ENCODE assay signal across 8 cellular contexts in genomic region chr18:47149457-47150028, GRCh38. TPM values are rescaled to one million over a fixed set of nuclear protein-coding genes. Genes with fewer than 3 reads are reported as not detected.
DNase-seq lines count a peak whose midpoint lies in the region; ATAC-seq and TF ChIP-seq lines count a peak whose summit lies in the region.

No MANE protein-coding gene starts in this region.

- peak overlapping the region; percentile 86 for H3K9ac ChIP-seq in neural cell (ENCODE audit: low read length)

- no peaks in the 10 kb centered on the region for H4K20me1 ChIP-seq in neural cell (ENCODE audit: insufficient read depth)

- ATAC-seq in GM21576 (IDR thresholded peaks at IDR 0.05; ENCODE audit: unreplicated experiment), result no peak
- ATAC-seq in GM19324 (IDR thresholded peaks at IDR 0.05; ENCODE audit: low FRiP score, unreplicated experiment), result no peak

- TF ChIP-seq EP300 in neural cell (conservative IDR thresholded peaks at IDR 0.05; ENCODE audit: poor library complexity, severe bottlenecking), result no peak

- peaks cover 3% of the 10 kb centered on the region for H3K9me3 Mint-ChIP-seq in activated CD4-positive, alpha-beta T cell treated with anti-CD3 and anti-CD28 coated beads, Interleukin-2, amount 10 ng/mL, durations not matched to agents 24 days and 14 days

- H3K4me1 ChIP-seq in esophagus (ENCODE audit: control insufficient read depth in 2 of 2, insufficient read depth in 2 of 2, low read length in 1 of 2), result peaks cover 0 to 4% of the 10 kb centered on the region in 2 donors

- peak overlapping the region; percentile 96 for H3K4me3 Mint-ChIP-seq in activated CD4-positive, alpha-beta T cell treated with anti-CD3 and anti-CD28 coated beads, Interleukin-2, amount 10 ng/mL, durations not matched to agents 24 days and 14 days

- no peak for TF ChIP-seq RAD21 in neural cell (conservative IDR thresholded peaks at IDR 0.05)

- TF ChIP-seq CTCF in neural cell (IDR thresholded peaks at IDR 0.05; ENCODE audit: poor library complexity, severe bottlenecking), result no peak

- H3K27me3 Mint-ChIP-seq in activated CD4-positive, alpha-beta T cell treated with anti-CD3 and anti-CD28 coated beads, Interleukin-2, amount 10 ng/mL, durations not matched to agents 24 days and 14 days, result no peaks in the 10 kb centered on the region

- H3K36me3 ChIP-seq in esophagus (ENCODE audit: control insufficient read depth in 2 of 2, insufficient read depth in 2 of 2, low read length in 1 of 2) (no peaks in the 10 kb centered on the region), neural cell (ENCODE audit: insufficient read depth, low read length) (no peaks in the 10 kb centered on the region)

- peaks cover 40% of the 10 kb centered on the region for H3K79me2 ChIP-seq in neural cell (replicated peaks; ENCODE audit: insufficient read depth, low read length)

- 22 to 30% methylated on average over 12 of the region's 12 CpGs for WGBS in esophagus, 2 donors

- peaks cover 27% of the 10 kb centered on the region for H3K4me1 Mint-ChIP-seq in activated CD4-positive, alpha-beta T cell treated with anti-CD3 and anti-CD28 coated beads, Interleukin-2, amount 10 ng/mL, durations not matched to agents 24 days and 14 days

- intact Hi-C loops in activated CD4-positive, alpha-beta T cell treated with anti-CD3 and anti-CD28 coated beads, Interleukin-2, amount 10 ng/mL, durations not matched to agents 24 days and 14 days (cut with micrococcal nuclease), result loop anchor here (1.0 kb wide), 2 partner anchors 27 to 29 kb away; partner anchors contain the start of gene IER3IP1

- H3K36me3 Mint-ChIP-seq in activated CD4-positive, alpha-beta T cell treated with anti-CD3 and anti-CD28 coated beads, Interleukin-2, amount 10 ng/mL, durations not matched to agents 24 days and 14 days (ENCODE audit: low read depth), result peaks cover 25% of the 10 kb centered on the region

- H3K9me3 ChIP-seq in esophagus (ENCODE audit: control insufficient read depth in 2 of 2, insufficient read depth in 1 of 2, low read depth in 1 of 2, low read length in 1 of 2) (no peaks in the 10 kb centered on the region), neural cell (ENCODE audit: low read length) (no peaks in the 10 kb centered on the region)

- peak overlapping the region; percentile 90 to 96 for H3K27ac ChIP-seq in esophagus (ENCODE audit: low read depth in 2 of 2, low read length in 1 of 2)
- H3K27ac ChIP-seq in neural cell (ENCODE audit: low read length), result peak overlapping the region; percentile 86

- in situ Hi-C loops in SK-MEL-5 (cut with HindIII; ENCODE audit: low pct_unique_long_range_greater_than_20kb, low sequenced_read_pairs), result no loop called here

- H3K9me2 ChIP-seq in neural cell (ENCODE audit: insufficient read depth, low read length), result no peaks in the 10 kb centered on the region

- H3K4me3 ChIP-seq in esophagus (ENCODE audit: low read depth in 1 of 2, low read length in 2 of 2), result peak overlapping the region; percentile 77 to 91
- H3K4me3 ChIP-seq in neural cell (ENCODE audit: low read length), result peak overlapping the region; percentile 85

- H2AFZ ChIP-seq in neural cell (ENCODE audit: low read depth, low read length), result peak overlapping the region; percentile 97

- peak; percentile 63 for DNase-seq in activated CD4-positive, alpha-beta T cell treated with anti-CD3 and anti-CD28 coated beads, Interleukin-2, amount 10 ng/mL, durations not matched to agents 24 days and 14 days
- DNase-seq in activated CD4-positive, alpha-beta T cell treated with anti-CD3 and anti-CD28 coated beads, Interleukin-2, amount 50 U/mL, for 1 hour, result no peak
- DNase-seq in SK-MEL-5 (ENCODE audit: low read depth, low spot score) (peak; percentile 4), SKM-1 (lab: John Stamatoyannopoulos, UW; ENCODE audit: unreplicated experiment) (no peak)

- H3K27ac Mint-ChIP-seq in activated CD4-positive, alpha-beta T cell treated with anti-CD3 and anti-CD28 coated beads, Interleukin-2, amount 10 ng/mL, durations not matched to agents 24 days and 14 days, result peak overlapping the region; percentile 95

- H3K4me2 ChIP-seq in neural cell (ENCODE audit: low read length), result peak overlapping the region; percentile 38

- H3F3A ChIP-seq in neural cell (ENCODE audit: insufficient read depth, low read length, poor library complexity, severe bottlenecking), result peaks cover 6% of the 10 kb centered on the region

- H3K27me3 ChIP-seq in esophagus (ENCODE audit: control insufficient read depth in 1 of 2, insufficient read depth in 2 of 2, low read length in 2 of 2), result no peaks in the 10 kb centered on the region
- H3K27me3 ChIP-seq in neural cell (ENCODE audit: insufficient read depth, low read depth, low read length), result no peaks in the 10 kb centered on the region

TF ChIP-seq in neural cell, 6 proteins besides CTCF, POLR2A, EP300 and RAD21:
- TF ChIP-seq POLR2AphosphoS5 (IDR thresholded peaks at IDR 0.05) (no peak), REST (IDR thresholded peaks at IDR 0.05; ENCODE audit: borderline replicate concordance) (peak; percentile 0)

RNA-seq across cellular contexts. Expression of gene HDHD2, which starts 0.8 kb away (rescaled TPM):
- 37.7 and 40.6 TPM in 2 replicates for total RNA-seq in activated CD4-positive, alpha-beta T cell treated with anti-CD3 and anti-CD28 coated beads, Interleukin-2, amount 10 ng/mL, durations not matched to agents 24 days and 14 days
- 14.0 and 14.3 TPM in 2 replicates for total RNA-seq in SK-MEL-5 (2014; rRNA removed; shearing (Covaris generic))
- polyA plus RNA-seq in SK-MEL-5 (2015; cell fraction: cytosol; rRNA removed), result 16.5 and 16.7 TPM in 2 replicates
- 14.4 and 25.4 TPM in 2 replicates for polyA plus RNA-seq in SK-MEL-5 (2015; cell fraction: nucleus; rRNA removed)
- 10 to 100 TPM; 13.1 to 13.9 TPM for polyA plus RNA-seq in esophagus
- 61.3 and 64.9 TPM in 2 replicates for polyA plus RNA-seq in neural cell
- 64.0 and 64.3 TPM in 2 replicates for polyA minus RNA-seq in neural cell

RNA-seq across cellular contexts. Expression of gene IER3IP1, which starts 26.6 kb away (rescaled TPM):
- total RNA-seq in activated CD4-positive, alpha-beta T cell treated with anti-CD3 and anti-CD28 coated beads, Interleukin-2, amount 10 ng/mL, durations not matched to agents 24 days and 14 days, result 16.0 and 16.2 TPM in 2 replicates
- 51.6 and 63.6 TPM in 2 replicates for total RNA-seq in SK-MEL-5 (2014; rRNA removed; shearing (Covaris generic))
- 24.6 and 26.1 TPM in 2 replicates for polyA plus RNA-seq in SK-MEL-5 (2015; cell fraction: cytosol; rRNA removed)
- polyA plus RNA-seq in SK-MEL-5 (2015; cell fraction: nucleus; rRNA removed), result 6.9 and 7.9 TPM in 2 replicates
- 10 to 100 TPM in 1 of 2 donors, 1 to 10 TPM in 1; 8.8 to 10.6 TPM for polyA plus RNA-seq in esophagus
- polyA plus RNA-seq in neural cell, result 23.3 and 27.1 TPM in 2 replicates
- 20.5 and 22.1 TPM in 2 replicates for polyA minus RNA-seq in neural cell

Comparison
In these comparisons a context has a peak if more than half of its experiments do, and no peak if none do; other contexts are left out.
1. DNase-seq: peak in activated CD4-positive, alpha-beta T cell treated with anti-CD3 and anti-CD28 coated beads, Interleukin-2, amount 10 ng/mL, durations not matched to agents 24 days and 14 days (single experiment) and SK-MEL-5 (single experiment); none in activated CD4-positive, alpha-beta T cell treated with anti-CD3 and anti-CD28 coated beads, Interleukin-2, amount 50 U/mL, for 1 hour (single experiment) and SKM-1 (single experiment).